1 cellular context compared by ENCODE assay signal in genomic region chr5:168020522-168021294, GRCh38.
TF ChIP-seq lines count a peak whose summit lies in the region.

No MANE protein-coding gene starts in this region.

TF ChIP-seq in liver, 16 proteins besides CTCF, POLR2A, EP300 and RAD21 (continued from another document):
- TF ChIP-seq FOXA1 (IDR thresholded peaks at IDR 0.05) (no peak), YY1 (IDR thresholded peaks at IDR 0.05) (no peak)
- TF ChIP-seq, protein P1, sequence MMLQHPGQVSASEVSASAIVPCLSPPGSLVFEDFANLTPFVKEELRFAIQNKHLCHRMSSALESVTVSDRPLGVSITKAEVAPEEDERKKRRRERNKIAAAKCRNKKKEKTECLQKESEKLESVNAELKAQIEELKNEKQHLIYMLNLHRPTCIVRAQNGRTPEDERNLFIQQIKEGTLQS (IDR thresholded peaks at IDR 0.05) = no peak
